In the genomic region with DNA sequence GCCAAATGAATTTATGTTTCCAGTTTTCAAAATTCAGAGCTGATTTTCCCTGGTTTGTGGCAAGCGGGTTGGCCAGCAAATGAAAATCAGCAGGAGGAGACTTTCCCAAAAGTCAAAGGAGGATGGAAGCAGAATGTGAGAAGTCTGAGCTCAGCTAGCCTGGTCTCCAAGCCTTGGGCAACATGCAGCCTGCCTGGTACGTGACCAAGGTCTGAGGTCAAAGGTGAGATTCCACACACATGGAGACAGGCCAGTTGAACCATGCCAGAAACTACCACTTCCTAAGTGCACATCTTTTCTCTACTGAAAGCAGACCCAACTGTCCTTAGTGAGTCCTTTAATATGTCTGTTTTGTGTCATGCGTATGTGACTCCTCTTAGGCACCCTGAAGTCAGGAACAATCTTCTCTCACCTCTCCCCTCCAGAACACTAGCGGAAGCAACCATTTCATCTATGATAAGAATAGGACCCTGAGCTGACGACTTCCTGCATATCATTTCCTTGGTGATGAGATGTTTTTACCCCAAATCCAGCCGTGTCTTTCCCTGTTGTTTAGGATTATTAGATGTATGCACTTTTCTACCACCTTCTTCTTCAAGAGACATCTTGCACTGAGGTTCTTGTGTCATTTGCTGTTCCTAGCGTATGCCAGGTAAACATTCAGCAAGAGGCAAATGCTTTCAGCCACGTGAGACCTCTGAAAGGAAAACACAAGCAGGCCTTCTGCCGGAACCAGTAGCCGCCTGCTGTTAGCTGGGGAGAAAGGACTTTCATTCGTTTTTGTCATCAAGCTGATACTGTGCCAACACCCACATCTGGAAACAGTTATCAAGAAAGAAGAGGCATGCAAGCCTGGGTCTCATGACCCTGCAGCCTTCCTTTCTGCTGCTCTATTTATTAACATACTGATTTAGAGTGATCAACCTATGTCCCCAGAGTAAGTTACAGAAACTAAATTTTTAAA, we compare ENCODE assay signal across 1 cellular context.
TF ChIP-seq lines count a peak whose summit lies in the region.

No MANE protein-coding gene starts in this region.

TF ChIP-seq in WTC11, 78 proteins besides CTCF, POLR2A, EP300 and RAD21 (continued from another document):
- TF ChIP-seq SMAD3 (CRISPR knock-in tag; IDR thresholded peaks at IDR 0.05; ENCODE audit: borderline replicate concordance) = no peak
- no peak for TF ChIP-seq RELA (CRISPR knock-in tag; IDR thresholded peaks at IDR 0.05; ENCODE audit: borderline replicate concordance)
- no peak for TF ChIP-seq GTF2I (CRISPR knock-in tag; conservative IDR thresholded peaks at IDR 0.05)
- no peak for TF ChIP-seq JAZF1 (CRISPR knock-in tag; IDR thresholded peaks at IDR 0.05)
- TF ChIP-seq HMGA2 (CRISPR knock-in tag; IDR thresholded peaks at IDR 0.05) = no peak
- no peak for TF ChIP-seq NR2C2 (CRISPR knock-in tag; IDR thresholded peaks at IDR 0.05)
- TF ChIP-seq, protein P1, sequence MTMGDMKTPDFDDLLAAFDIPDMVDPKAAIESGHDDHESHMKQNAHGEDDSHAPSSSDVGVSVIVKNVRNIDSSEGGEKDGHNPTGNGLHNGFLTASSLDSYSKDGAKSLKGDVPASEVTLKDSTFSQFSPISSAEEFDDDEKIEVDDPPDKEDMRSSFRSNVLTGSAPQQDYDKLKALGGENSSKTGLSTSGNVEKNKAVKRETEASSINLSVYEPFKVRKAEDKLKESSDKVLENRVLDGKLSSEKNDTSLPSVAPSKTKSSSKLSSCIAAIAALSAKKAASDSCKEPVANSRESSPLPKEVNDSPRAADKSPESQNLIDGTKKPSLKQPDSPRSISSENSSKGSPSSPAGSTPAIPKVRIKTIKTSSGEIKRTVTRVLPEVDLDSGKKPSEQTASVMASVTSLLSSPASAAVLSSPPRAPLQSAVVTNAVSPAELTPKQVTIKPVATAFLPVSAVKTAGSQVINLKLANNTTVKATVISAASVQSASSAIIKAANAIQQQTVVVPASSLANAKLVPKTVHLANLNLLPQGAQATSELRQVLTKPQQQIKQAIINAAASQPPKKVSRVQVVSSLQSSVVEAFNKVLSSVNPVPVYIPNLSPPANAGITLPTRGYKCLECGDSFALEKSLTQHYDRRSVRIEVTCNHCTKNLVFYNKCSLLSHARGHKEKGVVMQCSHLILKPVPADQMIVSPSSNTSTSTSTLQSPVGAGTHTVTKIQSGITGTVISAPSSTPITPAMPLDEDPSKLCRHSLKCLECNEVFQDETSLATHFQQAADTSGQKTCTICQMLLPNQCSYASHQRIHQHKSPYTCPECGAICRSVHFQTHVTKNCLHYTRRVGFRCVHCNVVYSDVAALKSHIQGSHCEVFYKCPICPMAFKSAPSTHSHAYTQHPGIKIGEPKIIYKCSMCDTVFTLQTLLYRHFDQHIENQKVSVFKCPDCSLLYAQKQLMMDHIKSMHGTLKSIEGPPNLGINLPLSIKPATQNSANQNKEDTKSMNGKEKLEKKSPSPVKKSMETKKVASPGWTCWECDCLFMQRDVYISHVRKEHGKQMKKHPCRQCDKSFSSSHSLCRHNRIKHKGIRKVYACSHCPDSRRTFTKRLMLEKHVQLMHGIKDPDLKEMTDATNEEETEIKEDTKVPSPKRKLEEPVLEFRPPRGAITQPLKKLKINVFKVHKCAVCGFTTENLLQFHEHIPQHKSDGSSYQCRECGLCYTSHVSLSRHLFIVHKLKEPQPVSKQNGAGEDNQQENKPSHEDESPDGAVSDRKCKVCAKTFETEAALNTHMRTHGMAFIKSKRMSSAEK (CRISPR knock-in tag; IDR thresholded peaks at IDR 0.05; ENCODE audit: borderline replicate concordance) = no peak
